Comparison of ENCODE assay signal across 19 cellular contexts in the genomic region with DNA sequence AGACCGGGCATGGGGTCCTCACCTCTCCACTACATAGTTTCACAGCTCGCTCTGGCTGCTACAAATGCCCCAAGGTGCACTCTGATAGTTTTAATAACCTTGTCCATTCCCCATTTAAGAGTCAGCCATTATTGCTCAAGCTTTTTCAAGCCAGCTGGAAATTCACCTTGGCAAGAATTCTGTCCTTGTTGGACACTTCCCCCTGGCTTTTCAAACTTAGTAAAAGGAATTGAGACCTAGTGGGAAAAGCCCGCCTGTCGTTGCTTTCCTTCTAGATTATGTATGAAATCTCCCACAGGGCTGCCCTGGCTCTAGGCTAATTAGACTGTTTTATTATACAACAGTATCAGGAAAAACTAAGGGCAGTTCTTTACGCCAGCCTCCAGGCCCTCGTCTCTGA.
"Had no signal": no experiment of that assay in that cellular context is flagged by ENCODE, and none has a peak within 500 bp of the region (broad histone marks: within the 10 kb centered on the region; RNA-seq: fewer than 3 reads in every experiment).

No MANE protein-coding gene starts in this region.

- H3K4me1 ChIP-seq: breast epithelium, left lung had no signal

- ATAC-seq: activated T-cell treated with anti-CD3 and anti-CD28 coated beads, Interleukin-2, amount 50 U/mL, for 72 hours; effector memory CD8-positive, alpha-beta T cell; left lung; stimulated activated memory B cell treated with anti-CD40 and anti-IgM and Interleukin-4, amounts not matched to agents 10 μg/mL and 1 μg/mL and 100 μg/mL, for 72 hours had no signal

- DNase-seq: activated B cell treated with CpG ODN at 0.5 μM for 24 hours; activated CD4-positive, alpha-beta T cell treated with anti-CD3 and anti-CD28 coated beads for 48 hours; activated CD8-positive, alpha-beta memory T cell treated with anti-CD3 and anti-CD28 coated beads, Interleukin-2, amount 50 U/mL, for 48 hours; activated gamma-delta T cell; activated naive CD8-positive, alpha-beta T cell treated with anti-CD3 and anti-CD28 coated beads for 36 hours; activated T-cell treated with anti-CD3 and anti-CD28 coated beads, Interleukin-2, amount 50 U/mL, for 72 hours; dermis blood vessel endothelial cell; effector memory CD8-positive, alpha-beta T cell; kidney; left lung; nephron progenitor cell; occipital lobe; stimulated activated CD4-positive, alpha-beta T cell treated with anti-CD3 and anti-CD28 coated beads, Interleukin-12 subunit alpha, Interleukin-12 subunit beta, amount 100 ng/mL, for 4 hours; stimulated activated CD4-positive, alpha-beta T cell treated with anti-CD3 and anti-CD28 coated beads, Interleukin-2, amount 100 ng/mL, for 24 hours; SW 1271; transverse colon had no signal

- H3K9me3 ChIP-seq: breast epithelium, left lung, transverse colon, vagina had no signal

- H3K4me3 ChIP-seq: breast epithelium, left lung, transverse colon, vagina had no signal

- H3K27me3 ChIP-seq: breast epithelium, left lung, transverse colon, vagina had no signal

- H3K36me3 ChIP-seq: breast epithelium, left lung, transverse colon, vagina had no signal

- H3K27ac ChIP-seq: left lung, vagina had no signal
